ENCODE assay signal across 8 cellular contexts in genomic region chr2:97113882-97114255, GRCh38. TPM values are rescaled to one million over a fixed set of nuclear protein-coding genes. Genes with fewer than 3 reads are reported as not detected.
DNase-seq lines count a peak whose midpoint lies in the region; ATAC-seq and TF ChIP-seq lines count a peak whose summit lies in the region.
"Not testable (repeated sequence)": the region's sequence is repeated elsewhere in the genome, so short reads cannot be mapped to it uniquely, and the experiment has no call there.

No MANE protein-coding gene starts in this region.

- H2BK20ac ChIP-seq in H9 (ENCODE audit: low read depth, low read length, poor library complexity, severe bottlenecking) = not testable (repeated sequence)

- ATAC-seq in activated naive CD4-positive, alpha-beta T cell treated with anti-CD3 and anti-CD28 coated beads, Interleukin-2, amount 50 U/mL, for 72 hours = peak in 1 of 2 donors; percentile 36
- peak; percentile 26 to 30 for ATAC-seq in stimulated activated naive B cell treated with anti-CD40 and anti-IgM and Interleukin-4, amounts not matched to agents 10 μg/mL and 1 μg/mL and 100 μg/mL, for 72 hours (replicated peaks)

- not testable (repeated sequence) for H3K9me3 ChIP-seq in H9 (ENCODE audit: control insufficient read depth, low read depth, low read length); Peyer's patch; endodermal cell (ENCODE audit: control insufficient read depth, low read length); iPS-18a (ENCODE audit: control insufficient read depth, low read depth, low read length)

- H3K27me3 ChIP-seq in H9 (ENCODE audit: insufficient read depth, low read length); Peyer's patch; endodermal cell (ENCODE audit: control insufficient read depth, insufficient read depth, low read length, poor library complexity, severe bottlenecking); iPS-18a (ENCODE audit: control insufficient read depth, insufficient read depth, low read length): not testable (repeated sequence)

- not testable (repeated sequence) for TF ChIP-seq POLR2A in Peyer's patch (IDR thresholded peaks at IDR 0.05)

- H3K4me2 ChIP-seq in H9 (ENCODE audit: insufficient read depth, insufficient read length, low read length) = peak overlapping the region; percentile 51

- H3K14ac ChIP-seq in H9 (ENCODE audit: insufficient read depth, low read length) = not testable (repeated sequence)

- not testable (repeated sequence) for H2BK12ac ChIP-seq in H9 (ENCODE audit: insufficient read length, low read depth, low read length)

- H3K27ac ChIP-seq in H9 (ENCODE audit: insufficient read length, low read depth, low read length); endodermal cell (ENCODE audit: low read depth, low read length); iPS-18a (ENCODE audit: low read length): not testable (repeated sequence)
- peak overlapping the region; percentile 86 to 98 (median 96) for H3K27ac ChIP-seq in Peyer's patch

- not testable (repeated sequence) for H3K27me3 Mint-ChIP-seq in H9 (ENCODE audit: low read depth); endodermal cell (ENCODE audit: insufficient read depth); stimulated activated naive B cell treated with anti-CD40 and anti-IgM and Interleukin-4, amounts not matched to agents 10 μg/mL and 1 μg/mL and 100 μg/mL, for 72 hours
- H3K27me3 Mint-ChIP-seq in nephron (ENCODE audit: low read depth) = peaks cover 18% of the 10 kb centered on the region

- not testable (repeated sequence) for H3K56ac ChIP-seq in H9 (ENCODE audit: insufficient read length, low read depth, low read length)

- H4K5ac ChIP-seq in H9 (ENCODE audit: insufficient read length, low read depth, low read length) = not testable (repeated sequence)

- peak overlapping the region; percentile 94 to 98 for H3K4me3 Mint-ChIP-seq in H9
- peak overlapping the region; percentile 89 for H3K4me3 Mint-ChIP-seq in endodermal cell
- peak overlapping the region; percentile 96 to 100 (median 99) for H3K4me3 Mint-ChIP-seq in nephron
- peak overlapping the region; percentile 94 to 98 for H3K4me3 Mint-ChIP-seq in stimulated activated naive B cell treated with anti-CD40 and anti-IgM and Interleukin-4, amounts not matched to agents 10 μg/mL and 1 μg/mL and 100 μg/mL, for 72 hours

- not testable (repeated sequence) for H3K79me1 ChIP-seq in H9 (ENCODE audit: insufficient read depth, low read depth, low read length, poor library complexity, severe bottlenecking)

- not testable (repeated sequence) for H3K36me3 Mint-ChIP-seq in H9 (ENCODE audit: insufficient read depth in 1 of 3, low read depth in 3 of 3); activated naive CD4-positive, alpha-beta T cell treated with anti-CD3 and anti-CD28 coated beads, Interleukin-2, amount 50 U/mL, for 72 hours; endodermal cell (ENCODE audit: low read depth); nephron (ENCODE audit: low read depth); stimulated activated naive B cell treated with anti-CD40 and anti-IgM and Interleukin-4, amounts not matched to agents 10 μg/mL and 1 μg/mL and 100 μg/mL, for 72 hours

- H3K4me1 ChIP-seq in H9 (ENCODE audit: insufficient read depth, low read length); Peyer's patch; endodermal cell (ENCODE audit: control insufficient read depth, insufficient read depth, low read length); iPS-18a (ENCODE audit: control insufficient read depth, low read depth, low read length): not testable (repeated sequence)

- H2BK5ac ChIP-seq in H9 (ENCODE audit: insufficient read length, low read length) = not testable (repeated sequence)

- H4K20me1 ChIP-seq in H9 (ENCODE audit: control insufficient read depth, insufficient read depth, insufficient read length) = not testable (repeated sequence)

- H4K8ac ChIP-seq in H9 (replicated peaks; ENCODE audit: insufficient read length, low read depth, low read length) = not testable (repeated sequence)

- H2BK120ac ChIP-seq in H9 (ENCODE audit: low read depth, low read length, poor library complexity, severe bottlenecking) = not testable (repeated sequence)

- not testable (repeated sequence) for H4K91ac ChIP-seq in H9 (ENCODE audit: insufficient read length, low read depth, low read length)

- H3K4me1 Mint-ChIP-seq in H9; endodermal cell; nephron; stimulated activated naive B cell treated with anti-CD40 and anti-IgM and Interleukin-4, amounts not matched to agents 10 μg/mL and 1 μg/mL and 100 μg/mL, for 72 hours: not testable (repeated sequence)

- H3K9ac ChIP-seq in H9 (ENCODE audit: extremely low read depth, insufficient read length, low read length) (peak overlapping the region; percentile 50), endodermal cell (ENCODE audit: extremely low read depth, low read length, poor library complexity, severe bottlenecking) (peak overlapping the region; percentile 20)
- not testable (repeated sequence) for H3K9ac ChIP-seq in iPS-18a (ENCODE audit: low read length)

- not testable (repeated sequence) for H3K4ac ChIP-seq in H9 (ENCODE audit: low read depth, low read length)

- not testable (repeated sequence) for H3K9me3 Mint-ChIP-seq in H9; activated naive CD4-positive, alpha-beta T cell treated with anti-CD3 and anti-CD28 coated beads, Interleukin-2, amount 50 U/mL, for 72 hours; endodermal cell; nephron; stimulated activated naive B cell treated with anti-CD40 and anti-IgM and Interleukin-4, amounts not matched to agents 10 μg/mL and 1 μg/mL and 100 μg/mL, for 72 hours

- H3T11ph ChIP-seq in H9 (ENCODE audit: low read length) = not testable (repeated sequence)

- not testable (repeated sequence) for H3K79me2 ChIP-seq in H9 (ENCODE audit: insufficient read depth, low read length)

- not testable (repeated sequence) for H2AK5ac ChIP-seq in H9 (ENCODE audit: insufficient read length, low read length)

- H3K18ac ChIP-seq in H9 (ENCODE audit: insufficient read length, low read depth, low read length) = not testable (repeated sequence)

- not testable (repeated sequence) for H2AFZ ChIP-seq in H9 (ENCODE audit: low read length)

- not testable (repeated sequence) for H3K23ac ChIP-seq in H9 (ENCODE audit: insufficient read length, low read depth, low read length)

- not testable (repeated sequence) for DNase-seq in AG10803 (ENCODE audit: low read depth); H9; Peyer's patch; activated naive CD4-positive, alpha-beta T cell treated with anti-CD3 and anti-CD28 coated beads, Interleukin-2, amount 50 U/mL, for 72 hours (ENCODE audit: low spot score in 2 of 2); endodermal cell; stimulated activated naive B cell treated with anti-CD40 and anti-IgM and Interleukin-4, amounts not matched to agents 10 μg/mL and 1 μg/mL and 100 μg/mL, for 72 hours

- H3K4me3 ChIP-seq in AG10803 (ENCODE audit: low read length) = peak overlapping the region; percentile 73
- H3K4me3 ChIP-seq in Peyer's patch = peak overlapping the region; percentile 57 to 89 (median 68)
- peak overlapping the region; percentile 82 for H3K4me3 ChIP-seq in endodermal cell (ENCODE audit: low read length)
- peak overlapping the region; percentile 67 for H3K4me3 ChIP-seq in iPS-18a (ENCODE audit: low read length)

- not testable (repeated sequence) for TF ChIP-seq CTCF in AG10803 (conservative IDR thresholded peaks at IDR 0.05; ENCODE audit: low read length); H9 (conservative IDR thresholded peaks at IDR 0.05); Peyer's patch (IDR thresholded peaks at IDR 0.05); endodermal cell (conservative IDR thresholded peaks at IDR 0.05); nephron (IDR thresholded peaks at IDR 0.05; ENCODE audit: unreplicated experiment in 3 of 3)

- H3K36me3 ChIP-seq in Peyer's patch; endodermal cell (ENCODE audit: control insufficient read depth, insufficient read depth, low read length); iPS-18a (ENCODE audit: control insufficient read depth, low read depth, low read length): not testable (repeated sequence)

- not testable (repeated sequence) for H2BK15ac ChIP-seq in H9 (ENCODE audit: low read depth, low read length)

- H3K27ac Mint-ChIP-seq in H9 (peak overlapping the region in 2 of 3 experiments; percentile 6 to 95; a peak in 2 of 7 replicates), endodermal cell (peak overlapping the region; percentile 94), nephron (peak overlapping the region; percentile 93 to 98 (median 96))
- peak overlapping the region; percentile 97 for H3K27ac Mint-ChIP-seq in activated naive CD4-positive, alpha-beta T cell treated with anti-CD3 and anti-CD28 coated beads, Interleukin-2, amount 50 U/mL, for 72 hours
- H3K27ac Mint-ChIP-seq in stimulated activated naive B cell treated with anti-CD40 and anti-IgM and Interleukin-4, amounts not matched to agents 10 μg/mL and 1 μg/mL and 100 μg/mL, for 72 hours = peak overlapping the region; percentile 94

- WGBS in H9 (ENCODE audit: extremely low coverage, insufficient read length, low lambda C conversion rate) = no CpG with 5 or more reads among the region's 18 CpGs
- 2% methylated on average over 10 of the region's 18 CpGs; no CpG with 5 or more reads in 1 of the 2 experiments for WGBS in endodermal cell (ENCODE audit: insufficient coverage in 1 of 2, insufficient read length in 1 of 2), 2 experiments

- H3K23me2 ChIP-seq in H9 (ENCODE audit: insufficient read length, low read depth, low read length, poor library complexity, severe bottlenecking) = not testable (repeated sequence)

RNA-seq across cellular contexts. Expression of gene ANKRD36, which starts 0.9 kb away (rescaled TPM):
- total RNA-seq in H9 (2021) = 9.1 and 9.8 TPM in 2 replicates
- 100 to 1,000 TPM in 1 of 4 donors, 10 to 100 TPM in 3; 25.4 to 109 (median 32.0) TPM for total RNA-seq in Peyer's patch
- 10 to 100 TPM; 32.0 to 46.2 TPM for total RNA-seq in activated naive CD4-positive, alpha-beta T cell treated with anti-CD3 and anti-CD28 coated beads, Interleukin-2, amount 50 U/mL, for 72 hours
- total RNA-seq in endodermal cell = 10 to 100 TPM; 26.8 to 44.8 TPM
- polyA plus RNA-seq in endodermal cell (2013, experiment 1 of 2) = 11.6 TPM
- polyA plus RNA-seq in endodermal cell (2013, experiment 2 of 2) = 15.7 TPM

RNA-seq across cellular contexts. Expression of gene FAHD2B, which starts 19.2 kb away (rescaled TPM):
- total RNA-seq in H9 (2021) = 34.5 and 36.9 TPM in 2 replicates
- total RNA-seq in Peyer's patch = 1 to 10 TPM in 2 of 4 donors, under 1 TPM in 1, not detected in 1; 0.88 to 6.6 (median 3.9) TPM
- 10 to 100 TPM; 14.7 to 21.6 TPM for total RNA-seq in activated naive CD4-positive, alpha-beta T cell treated with anti-CD3 and anti-CD28 coated beads, Interleukin-2, amount 50 U/mL, for 72 hours
- 10 to 100 TPM; 36.3 to 49.7 TPM for total RNA-seq in endodermal cell
- 27.1 TPM for polyA plus RNA-seq in endodermal cell (2013, experiment 1 of 2)
- 22.4 TPM for polyA plus RNA-seq in endodermal cell (2013, experiment 2 of 2)
